In genomic region chr10:117362313-117362712, GRCh38 we compare ENCODE assay signal across 19 cellular contexts. TPM values are rescaled to one million over a fixed set of nuclear protein-coding genes. Genes with fewer than 3 reads are reported as not detected.
A peak's percentile ranks its signal among the peaks of the same experiment; 100 is the strongest.
DNase-seq lines count a peak whose midpoint lies in the region; ATAC-seq, FAIRE-seq and TF ChIP-seq lines count a peak whose summit lies in the region.
"Had no signal": no experiment of that assay in that cellular context is flagged by ENCODE, and none has a peak within 500 bp of the region (broad histone marks: within the 10 kb centered on the region; RNA-seq: fewer than 3 reads in every experiment).

No MANE protein-coding gene starts in this region.

- FAIRE-seq in keratinocyte (lab: Jason Lieb, UNC), result no peak

- dilution Hi-C loops in keratinocyte (cut with MboI; ENCODE audit: extremely low pct_ligation_motif_present, low sequenced_read_pairs), result no loop called here

- peaks cover 82% of the 10 kb centered on the region for H3K79me2 ChIP-seq in ACC112 (ENCODE audit: control insufficient read depth, insufficient read depth, low read length, unreplicated experiment)
- H3K79me2 ChIP-seq in Loucy (ENCODE audit: insufficient read depth, low read length), result peaks cover 100% of the 10 kb centered on the region
- H3K79me2 ChIP-seq in keratinocyte (ENCODE audit: control insufficient read depth, insufficient read depth, low read length), result peaks cover 89% of the 10 kb centered on the region

- no peak overlapping the region for H3K4me3 ChIP-seq in ACC112 (ENCODE audit: low read depth, low read length)
- H3K4me3 ChIP-seq in Loucy (ENCODE audit: low read length, poor library complexity, severe bottlenecking), result peak overlapping the region; percentile 95
- H3K4me3 ChIP-seq in body of pancreas, result no peak overlapping the region
- no peak overlapping the region for H3K4me3 ChIP-seq in keratinocyte (ENCODE audit: control insufficient read depth in 2 of 3, extremely low read depth in 1 of 3, insufficient read depth in 2 of 3, low read depth in 1 of 3, low read length in 3 of 3)
- no peak overlapping the region for H3K4me3 ChIP-seq in stomach

- no peak for TF ChIP-seq EP300 in stomach (IDR thresholded peaks at IDR 0.05)

- peaks cover 64% of the 10 kb centered on the region for H3K4me1 ChIP-seq in ACC112 (ENCODE audit: control insufficient read depth, insufficient read depth, low read length, unreplicated experiment)
- H3K4me1 ChIP-seq in Loucy (ENCODE audit: insufficient read depth, low read length, poor library complexity, severe bottlenecking), result peaks cover 89% of the 10 kb centered on the region
- H3K4me1 ChIP-seq in body of pancreas, result peaks cover 94% of the 10 kb centered on the region
- peaks cover 72% of the 10 kb centered on the region for H3K4me1 ChIP-seq in keratinocyte (ENCODE audit: control insufficient read depth, extremely low read depth, insufficient read depth, low read length)
- H3K4me1 ChIP-seq in stomach, result peaks cover 47 to 89% (median 63%) of the 10 kb centered on the region in 4 donors

- TF ChIP-seq CTCF in Loucy (conservative IDR thresholded peaks at IDR 0.05; ENCODE audit: low read length) (no peak), body of pancreas (IDR thresholded peaks at IDR 0.05) (no peak), keratinocyte (optimal IDR thresholded peaks at IDR 0.05 in 1 of 3, IDR thresholded peaks at IDR 0.05 in 1 of 3, conservative IDR thresholded peaks at IDR 0.05 in 1 of 3; ENCODE audit: extremely low read depth in 1 of 3, insufficient read depth in 2 of 3, low read length in 3 of 3) (no peak), stomach (IDR thresholded peaks at IDR 0.05) (no peak)

- H3K27ac Mint-ChIP-seq in activated CD4-positive, alpha-beta T cell treated with anti-CD3 and anti-CD28 coated beads, Interleukin-2, amount 10 ng/mL, durations not matched to agents 24 days and 14 days, result no peak overlapping the region
- H3K27ac Mint-ChIP-seq: activated CD8-positive, alpha-beta T cell treated with anti-CD3 and anti-CD28 coated beads, Interleukin-2, amount 10 ng/mL, durations not matched to agents 7 days and 5 days; activated naive CD8-positive, alpha-beta T cell; effector memory CD8-positive, alpha-beta T cell; nephron progenitor cell; stimulated activated naive B cell treated with anti-CD40 and anti-IgM and Interleukin-4, amounts not matched to agents 10 μg/mL and 1 μg/mL and 100 μg/mL, for 72 hours; T-helper 17 cell had no signal

- H3K36me3 ChIP-seq in ACC112 (ENCODE audit: insufficient read depth, low read length) (no peaks in the 10 kb centered on the region), Loucy (ENCODE audit: insufficient read depth, low read length) (peaks cover 84% of the 10 kb centered on the region), body of pancreas (replicated peaks in 1 of 2; ENCODE audit: insufficient read depth in 1 of 2, low read depth in 2 of 2) (no peaks in the 10 kb centered on the region), keratinocyte (ENCODE audit: control insufficient read depth in 2 of 2, extremely low read depth in 1 of 2, insufficient read depth in 2 of 2, low read length in 2 of 2) (no peaks in the 10 kb centered on the region), stomach (no peaks in the 10 kb centered on the region)
- H3K36me3 ChIP-seq: WERI-Rb-1 had no signal

- H3K9me3 ChIP-seq in Loucy (ENCODE audit: insufficient read depth, low read depth, low read length) (no peaks in the 10 kb centered on the region), body of pancreas (no peaks in the 10 kb centered on the region), keratinocyte (ENCODE audit: control insufficient read depth, low read depth, low read length) (no peaks in the 10 kb centered on the region), stomach (no peaks in the 10 kb centered on the region)

- H3K9ac ChIP-seq in Loucy (ENCODE audit: low read depth, low read length, poor library complexity, severe bottlenecking), result peak overlapping the region; percentile 98
- peak overlapping the region; percentile 24 for H3K9ac ChIP-seq in keratinocyte (ENCODE audit: control insufficient read depth, extremely low read depth, insufficient read depth, low read length)

- DNase-seq in body of pancreas (no peak), keratinocyte (ENCODE audit: low read depth, low spot score) (no peak), stomach (no peak)
- no peak for DNase-seq in stimulated activated naive CD4-positive, alpha-beta T cell (lab: John Stamatoyannopoulos, UW)
- DNase-seq in effector CD8-positive, alpha-beta T cell (lab: John Stamatoyannopoulos, UW), result no peak
- DNase-seq in activated CD4-positive, alpha-beta T cell treated with anti-CD3 and anti-CD28 coated beads, Interleukin-2, amount 10 ng/mL, durations not matched to agents 24 days and 14 days, result no peak
- DNase-seq: activated CD8-positive, alpha-beta T cell treated with anti-CD3 and anti-CD28 coated beads, Interleukin-2, amount 10 ng/mL, durations not matched to agents 7 days and 5 days; activated T-cell treated with anti-CD3 and anti-CD28 coated beads, Interleukin-2, amount 50 U/mL, for 48 hours; CD4-positive, alpha-beta memory T cell; effector memory CD8-positive, alpha-beta T cell; NCI-H510A treated with DMSO at 0.1 percent for 48 hours; nephron progenitor cell; stimulated activated naive B cell treated with anti-CD40 and anti-IgM and Interleukin-4, amounts not matched to agents 10 μg/mL and 1 μg/mL and 100 μg/mL, for 72 hours; T-helper 17 cell; trophoblast cell; WERI-Rb-1 had no signal

- no peaks in the 10 kb centered on the region for H3K9me3 Mint-ChIP-seq in activated CD4-positive, alpha-beta T cell treated with anti-CD3 and anti-CD28 coated beads, Interleukin-2, amount 10 ng/mL, durations not matched to agents 24 days and 14 days
- H3K9me3 Mint-ChIP-seq: CD4-positive, alpha-beta memory T cell; effector memory CD8-positive, alpha-beta T cell; nephron progenitor cell; stimulated activated naive B cell treated with anti-CD40 and anti-IgM and Interleukin-4, amounts not matched to agents 10 μg/mL and 1 μg/mL and 100 μg/mL, for 72 hours had no signal

- intact Hi-C loops in body of pancreas (cut with DNase I), result no loop called here
- intact Hi-C loops in activated CD4-positive, alpha-beta T cell treated with anti-CD3 and anti-CD28 coated beads, Interleukin-2, amount 10 ng/mL, durations not matched to agents 24 days and 14 days (cut with micrococcal nuclease), result no loop called here
- intact Hi-C loops in stomach (cut with DNase I; ENCODE audit: low total_unique reads), result no loop called here

- H2AFZ ChIP-seq in ACC112 (ENCODE audit: low read length, unreplicated experiment), result no peak overlapping the region
- no peak overlapping the region for H2AFZ ChIP-seq in Loucy (ENCODE audit: low read length)
- H2AFZ ChIP-seq in keratinocyte (ENCODE audit: control insufficient read depth, low read length), result no peak overlapping the region

- peak overlapping the region; percentile 91 for H3K4me2 ChIP-seq in Loucy (ENCODE audit: low read depth, low read length, poor library complexity, severe bottlenecking)
- peak overlapping the region; percentile 59 for H3K4me2 ChIP-seq in keratinocyte (ENCODE audit: control insufficient read depth, extremely low read depth, insufficient read depth, low read depth, low read length)

- H3K4me1 Mint-ChIP-seq in activated CD4-positive, alpha-beta T cell treated with anti-CD3 and anti-CD28 coated beads, Interleukin-2, amount 10 ng/mL, durations not matched to agents 24 days and 14 days, result peaks cover 37% of the 10 kb centered on the region

- H4K20me1 ChIP-seq in Loucy (ENCODE audit: insufficient read depth, low read length, poor library complexity, severe bottlenecking) (peaks cover 99% of the 10 kb centered on the region), keratinocyte (ENCODE audit: control insufficient read depth, extremely low read depth, insufficient read depth, low read length) (peaks cover 5% of the 10 kb centered on the region)

- H3K27ac ChIP-seq in ACC112 (ENCODE audit: low read depth, low read length), result peak overlapping the region; percentile 48
- H3K27ac ChIP-seq in body of pancreas, result peak overlapping the region in 3 of 4 donors; percentile 3 to 90 (median 11)
- peak overlapping the region; percentile 59 for H3K27ac ChIP-seq in keratinocyte (ENCODE audit: control insufficient read depth, insufficient read depth, low read length)
- H3K27ac ChIP-seq in stomach, result peak overlapping the region in 1 of 5 donors; percentile 90
- H3K27ac ChIP-seq: WERI-Rb-1 had no signal

- H3K27me3 ChIP-seq in ACC112 (ENCODE audit: insufficient read depth, low read length) (no peaks in the 10 kb centered on the region), Loucy (ENCODE audit: insufficient read depth, low read length, poor library complexity, severe bottlenecking) (no peaks in the 10 kb centered on the region), body of pancreas (no peaks in the 10 kb centered on the region), keratinocyte (ENCODE audit: control insufficient read depth, extremely low read depth, insufficient read depth, low read length) (no peaks in the 10 kb centered on the region), stomach (no peaks in the 10 kb centered on the region)

- H3K27me3 Mint-ChIP-seq in activated CD4-positive, alpha-beta T cell treated with anti-CD3 and anti-CD28 coated beads, Interleukin-2, amount 10 ng/mL, durations not matched to agents 24 days and 14 days, result no peaks in the 10 kb centered on the region
- H3K27me3 Mint-ChIP-seq: activated naive CD8-positive, alpha-beta T cell; CD4-positive, alpha-beta memory T cell; effector memory CD8-positive, alpha-beta T cell; stimulated activated naive B cell treated with anti-CD40 and anti-IgM and Interleukin-4, amounts not matched to agents 10 μg/mL and 1 μg/mL and 100 μg/mL, for 72 hours; T-helper 17 cell had no signal

- H3F3A ChIP-seq in Loucy (ENCODE audit: low read depth), result peaks cover 28% of the 10 kb centered on the region

- TF ChIP-seq POLR2A in body of pancreas (IDR thresholded peaks at IDR 0.05), result no peak
- no peak for TF ChIP-seq POLR2A in stomach (IDR thresholded peaks at IDR 0.05)

- no peak for ATAC-seq in body of pancreas
- ATAC-seq: activated CD8-positive, alpha-beta T cell treated with anti-CD3 and anti-CD28 coated beads, Interleukin-2, amount 10 ng/mL, durations not matched to agents 7 days and 5 days; stimulated activated naive B cell treated with anti-CD40 and anti-IgM and Interleukin-4, amounts not matched to agents 10 μg/mL and 1 μg/mL and 100 μg/mL, for 72 hours; T-helper 17 cell had no signal

- H3K9me2 ChIP-seq in Loucy (replicated peaks; ENCODE audit: low read depth, low read length), result no peaks in the 10 kb centered on the region

- H3K36me3 Mint-ChIP-seq in activated CD4-positive, alpha-beta T cell treated with anti-CD3 and anti-CD28 coated beads, Interleukin-2, amount 10 ng/mL, durations not matched to agents 24 days and 14 days (ENCODE audit: low read depth), result peaks cover 2% of the 10 kb centered on the region
- H3K36me3 Mint-ChIP-seq: activated naive CD8-positive, alpha-beta T cell; stimulated activated naive B cell treated with anti-CD40 and anti-IgM and Interleukin-4, amounts not matched to agents 10 μg/mL and 1 μg/mL and 100 μg/mL, for 72 hours had no signal

- no peak overlapping the region for H3K4me3 Mint-ChIP-seq in activated CD4-positive, alpha-beta T cell treated with anti-CD3 and anti-CD28 coated beads, Interleukin-2, amount 10 ng/mL, durations not matched to agents 24 days and 14 days
- H3K4me3 Mint-ChIP-seq: activated CD8-positive, alpha-beta T cell treated with anti-CD3 and anti-CD28 coated beads, Interleukin-2, amount 10 ng/mL, durations not matched to agents 7 days and 5 days; activated naive CD8-positive, alpha-beta T cell; effector memory CD8-positive, alpha-beta T cell; nephron progenitor cell; stimulated activated naive B cell treated with anti-CD40 and anti-IgM and Interleukin-4, amounts not matched to agents 10 μg/mL and 1 μg/mL and 100 μg/mL, for 72 hours; T-helper 17 cell had no signal

- H3K9me1 ChIP-seq in keratinocyte (ENCODE audit: control insufficient read depth, extremely low read depth, insufficient read depth, low read length), result peaks cover 2% of the 10 kb centered on the region

RNA-seq across cellular contexts. Expression of gene PDZD8, which starts 12.9 kb away (rescaled TPM):
- total RNA-seq in body of pancreas, result 10 to 100 TPM; 34.3 to 36.8 TPM
- 17.6 to 30.7 TPM (median 24.3 TPM) in 3 replicates for polyA plus RNA-seq in keratinocyte
- 30.8 TPM for polyA plus RNA-seq in keratinocyte (2011; ENCODE audit: low read depth)
- 15.8 and 27.3 TPM in 2 replicates for polyA plus RNA-seq in keratinocyte (2011; cell fraction: cytosol; rRNA removed)
- 25.9 and 31.7 TPM in 2 replicates for polyA plus RNA-seq in keratinocyte (2011; cell fraction: nucleus; rRNA removed)
- 16.3 and 23.7 TPM in 2 replicates for polyA plus RNA-seq in keratinocyte (2012; ENCODE audit: low replicate concordance)
- 19.2 to 106 TPM (median 63.8 TPM) in 3 replicates for polyA minus RNA-seq in keratinocyte
- 34.1 TPM for polyA minus RNA-seq in keratinocyte (2011; cell fraction: cytosol; rRNA and poly(A)+ RNA removed)
- polyA minus RNA-seq in keratinocyte (2011; cell fraction: nucleus; rRNA and poly(A)+ RNA removed), result 60.1 and 141 TPM in 2 replicates
- 23.3 and 23.5 TPM in 2 replicates for total RNA-seq in activated CD4-positive, alpha-beta T cell treated with anti-CD3 and anti-CD28 coated beads, Interleukin-2, amount 10 ng/mL, durations not matched to agents 24 days and 14 days
- 10 to 100 TPM; 11.1 to 60.5 (median 40.4) TPM for total RNA-seq in stomach
- polyA plus RNA-seq in stomach, result 1 to 10 TPM; 3.5 to 5.5 (median 4.0) TPM
